In genomic region chr2:11528228-11528627, GRCh38 we compare ENCODE assay signal across 8 cellular contexts.
"Had no signal": no experiment of that assay in that cellular context is flagged by ENCODE, and none has a peak within 500 bp of the region (broad histone marks: within the 10 kb centered on the region; RNA-seq: fewer than 3 reads in every experiment).

No MANE protein-coding gene starts in this region.

- DNase-seq: H9, HCEC 1CT, KBM-7 had no signal

- H3K4me2 ChIP-seq: GM23338, KMS-11 had no signal

- H3K4me1 Mint-ChIP-seq: IgD-negative memory B cell had no signal

- H3K9ac ChIP-seq: KMS-11 had no signal

- H3K4me3 ChIP-seq: GM23338 had no signal

- ATAC-seq: GM23338, HepG2 had no signal

- H3K27ac ChIP-seq: HL-60, KMS-11 had no signal

- H2AFZ ChIP-seq: GM23338 had no signal

- H3K4me3 Mint-ChIP-seq: GM23338, H9, IgD-negative memory B cell had no signal

- H3K27ac Mint-ChIP-seq: GM23338, H9, IgD-negative memory B cell had no signal
